Comparison of ENCODE assay signal across 8 cellular contexts in the genomic region with DNA sequence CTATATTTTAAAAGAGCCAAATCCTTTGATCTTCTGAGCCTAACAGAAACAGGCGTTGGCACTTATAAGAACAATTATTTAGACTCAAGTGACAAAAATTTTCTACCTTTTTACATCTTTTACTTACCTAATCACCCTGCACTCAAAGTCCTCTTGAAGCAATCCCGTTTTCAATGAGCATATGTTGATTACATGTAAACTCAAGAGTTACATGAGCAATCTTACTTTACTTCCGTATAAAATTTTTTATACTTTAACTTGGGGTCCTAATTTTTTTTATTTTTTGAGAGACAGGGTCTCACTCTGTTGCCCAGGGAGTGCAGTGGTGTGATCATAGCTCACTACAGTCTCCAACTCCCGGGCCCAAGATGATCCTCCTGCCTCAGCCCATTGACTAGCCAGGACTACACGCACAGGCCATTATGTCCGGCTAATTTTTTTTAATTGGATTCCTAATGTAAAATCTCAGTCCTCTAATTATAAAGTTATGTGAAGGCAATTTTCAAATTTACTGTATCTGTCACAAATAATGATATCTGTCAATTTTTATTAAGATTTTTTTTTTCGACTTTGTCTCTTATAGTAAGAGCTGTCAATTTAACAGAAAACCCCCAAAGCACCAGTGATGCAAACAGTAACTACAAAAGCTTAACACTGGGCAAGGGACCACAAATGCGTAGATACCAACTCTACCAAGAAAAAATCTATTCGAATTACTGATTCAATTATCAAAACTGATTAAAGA. TPM values are rescaled to one million over a fixed set of nuclear protein-coding genes. Genes with fewer than 3 reads are reported as not detected.
A peak's percentile ranks its signal among the peaks of the same experiment; 100 is the strongest.
DNase-seq lines count a peak whose midpoint lies in the region; ATAC-seq and TF ChIP-seq lines count a peak whose summit lies in the region.

No MANE protein-coding gene starts in this region.

- TF ChIP-seq CTCF in cardiac fibroblast (IDR thresholded peaks at IDR 0.05; ENCODE audit: low read depth, low read length): no peak

- H3K27ac ChIP-seq in ACC112 (ENCODE audit: low read depth, low read length): peak overlapping the region; percentile 97
- peak overlapping the region; percentile 91 for H3K27ac ChIP-seq in muscle layer of colon (ENCODE audit: low read depth, low read length)

- no peak for ATAC-seq in HG02938 (IDR thresholded peaks at IDR 0.05; ENCODE audit: unreplicated experiment)

- H2AFZ ChIP-seq in ACC112 (ENCODE audit: low read length, unreplicated experiment): no peak overlapping the region

- H3K9ac ChIP-seq in muscle layer of colon (ENCODE audit: low read length): peak overlapping the region; percentile 100

- H3K4me3 ChIP-seq in ACC112 (ENCODE audit: low read depth, low read length): peak overlapping the region; percentile 98
- H3K4me3 ChIP-seq in Jurkat, Clone E6-1 (ENCODE audit: low read length): peak overlapping the region; percentile 74
- peak overlapping the region; percentile 74 to 93 for H3K4me3 ChIP-seq in cardiac fibroblast (replicated peaks in 1 of 2; ENCODE audit: low read depth in 2 of 2, low read length in 2 of 2)
- peak overlapping the region; percentile 55 to 97 for H3K4me3 ChIP-seq in muscle layer of colon (ENCODE audit: low read depth in 1 of 2, low read length in 2 of 2)

- H3K27me3 ChIP-seq in ACC112 (ENCODE audit: insufficient read depth, low read length) (no peaks in the 10 kb centered on the region), muscle layer of colon (ENCODE audit: control insufficient read depth in 1 of 2, insufficient read depth in 2 of 2, low read length in 2 of 2) (no peaks in the 10 kb centered on the region)

- H3K79me2 ChIP-seq in ACC112 (ENCODE audit: control insufficient read depth, insufficient read depth, low read length, unreplicated experiment): peaks cover 72% of the 10 kb centered on the region

- H3K4me1 ChIP-seq in ACC112 (ENCODE audit: control insufficient read depth, insufficient read depth, low read length, unreplicated experiment): peaks cover 51% of the 10 kb centered on the region
- peaks cover 46% of the 10 kb centered on the region for H3K4me1 ChIP-seq in muscle layer of colon (ENCODE audit: insufficient read depth, low read length)

- no peaks in the 10 kb centered on the region for H3K9me3 ChIP-seq in muscle layer of colon (ENCODE audit: low read length)

- DNase-seq in Jurkat, Clone E6-1 (ENCODE audit: low read depth, low spot score): no peak
- DNase-seq in cardiac fibroblast (ENCODE audit: low read depth in 2 of 2) (no peak), SK-N-DZ (ENCODE audit: low spot score) (no peak), A172 (ENCODE audit: low spot score) (no peak)
- no peak for DNase-seq in activated CD8-positive, alpha-beta memory T cell treated with anti-CD3 and anti-CD28 coated beads, Interleukin-2, amount 50 U/mL, for 4 hours

- peaks cover 13% of the 10 kb centered on the region; the same call in 1 of the 2 replicates for H3K36me3 ChIP-seq in ACC112 (ENCODE audit: insufficient read depth, low read length)
- peaks cover 14% of the 10 kb centered on the region for H3K36me3 ChIP-seq in muscle layer of colon (ENCODE audit: insufficient read depth, low read length)

RNA-seq across cellular contexts. Expression of a gene that starts 2.2 kb away (rescaled TPM):
- 477 TPM for polyA plus RNA-seq in Jurkat, Clone E6-1 (2012; ENCODE audit: insufficient read depth, insufficient read length)
- 1,110 and 1,253 TPM in 2 replicates for polyA plus RNA-seq in SK-N-DZ (2014; cell fraction: cytosol; rRNA removed)
- 583 and 964 TPM in 2 replicates for polyA plus RNA-seq in SK-N-DZ (2014; cell fraction: nucleus; rRNA removed)
- total RNA-seq in A172 (2014; rRNA removed; shearing (Covaris generic)): 2,430 and 2,432 TPM in 2 replicates

RNA-seq across cellular contexts. Expression of a gene that starts 19.1 kb away (rescaled TPM):
- polyA plus RNA-seq in Jurkat, Clone E6-1 (2012; ENCODE audit: insufficient read depth, insufficient read length): not detected
- polyA plus RNA-seq in SK-N-DZ (2014; cell fraction: cytosol; rRNA removed): not detected in 2 replicates
- polyA plus RNA-seq in SK-N-DZ (2014; cell fraction: nucleus; rRNA removed): 0.22 TPM in 1 of 2 replicates, not detected in the other
- total RNA-seq in A172 (2014; rRNA removed; shearing (Covaris generic)): 0.62 and 4.4 TPM in 2 replicates
